ENCODE assay signal across 8 cellular contexts in genomic region chr5:132227235-132227484, GRCh38. TPM values are rescaled to one million over a fixed set of nuclear protein-coding genes. Genes with fewer than 3 reads are reported as not detected.
DNase-seq lines count a peak whose midpoint lies in the region; ATAC-seq and TF ChIP-seq lines count a peak whose summit lies in the region.

No MANE protein-coding gene starts in this region.

- 1% methylated on average over 11 to 13 of the region's 13 CpGs for WGBS in psoas muscle, 3 donors

- peak overlapping the region; percentile 74 for H3K4me3 ChIP-seq in WI38 (ENCODE audit: low read depth, low read length)
- H3K4me3 ChIP-seq in psoas muscle: peak overlapping the region; percentile 93

- peak overlapping the region; percentile 59 for H3K27ac ChIP-seq in foreskin keratinocyte
- peak overlapping the region; percentile 87 for H3K27ac ChIP-seq in psoas muscle

- H3K4me1 ChIP-seq in foreskin keratinocyte (peaks cover 19% of the 10 kb centered on the region), psoas muscle (peaks cover 43% of the 10 kb centered on the region)

- intact Hi-C loops in psoas muscle (cut with DNase I): no loop called here

- ATAC-seq in foreskin keratinocyte (no peak), psoas muscle (no peak), GM21619 (IDR thresholded peaks at IDR 0.05; ENCODE audit: unreplicated experiment) (no peak), HG03354 (IDR thresholded peaks at IDR 0.05; ENCODE audit: poor library complexity, severe bottlenecking, unreplicated experiment) (no peak)

- H3K9me3 ChIP-seq in psoas muscle: no peaks in the 10 kb centered on the region

- no peak for TF ChIP-seq CTCF in WI38 (IDR thresholded peaks at IDR 0.05; ENCODE audit: low read depth, low read length)
- TF ChIP-seq CTCF in foreskin keratinocyte (conservative IDR thresholded peaks at IDR 0.05): no peak
- TF ChIP-seq CTCF in psoas muscle (IDR thresholded peaks at IDR 0.05): no peak

- DNase-seq in ELF-1 (ENCODE audit: low read depth, low spot score) (peak; percentile 15), foreskin keratinocyte (no peak), psoas muscle (no peak), NCI-H1105 (lab: John Stamatoyannopoulos, UW) (no peak), DMS53 (lab: John Stamatoyannopoulos, UW) (no peak)

- H3K27me3 ChIP-seq in foreskin keratinocyte: no peaks in the 10 kb centered on the region
- no peaks in the 10 kb centered on the region for H3K27me3 ChIP-seq in psoas muscle (ENCODE audit: insufficient read depth in 3 of 3, low read length in 2 of 3)

- no peaks in the 10 kb centered on the region for H3K36me3 ChIP-seq in psoas muscle (ENCODE audit: insufficient read depth in 1 of 2, low read depth in 1 of 2)

RNA-seq across cellular contexts. Expression of gene P4HA2, which starts 0.5 kb away (rescaled TPM):
- total RNA-seq in foreskin keratinocyte (49.9 and 74.4 TPM in 2 replicates), psoas muscle (10 to 100 TPM; 12.5 to 21.6 (median 16.6) TPM)
- polyA plus RNA-seq in foreskin keratinocyte (36.1 and 51.0 TPM in 2 replicates), psoas muscle (10 to 100 TPM; 10.2 to 13.7 (median 13.0) TPM)

RNA-seq across cellular contexts. Expression of gene PDLIM4, which starts 30.3 kb away (rescaled TPM):
- 95.2 and 115 TPM in 2 replicates for total RNA-seq in foreskin keratinocyte
- 162 and 190 TPM in 2 replicates for polyA plus RNA-seq in foreskin keratinocyte
- total RNA-seq in psoas muscle: 1 to 10 TPM; 3.2 to 6.6 (median 5.6) TPM
- polyA plus RNA-seq in psoas muscle: 1 to 10 TPM; 1.8 to 6.4 (median 3.0) TPM

Comparison
In these comparisons a context has a peak if more than half of its experiments do, and no peak if none do; other contexts are left out.
1. RNA of gene PDLIM4, which starts 30.3 kb away (total RNA-seq): 95.2 to 115 TPM in foreskin keratinocyte; 3.2 to 6.6 TPM in psoas muscle; every median in the first group is over 10 times any median in the second.